ENCODE assay signal across 23 cellular contexts in genomic region chr3:170003881-170004356, GRCh38. TPM values are rescaled to one million over a fixed set of nuclear protein-coding genes. Genes with fewer than 3 reads are reported as not detected.
DNase-seq lines count a peak whose midpoint lies in the region; ATAC-seq, FAIRE-seq and TF ChIP-seq lines count a peak whose summit lies in the region.
"Had no signal": no experiment of that assay in that cellular context is flagged by ENCODE, and none has a peak within 500 bp of the region (broad histone marks: within the 10 kb centered on the region; RNA-seq: fewer than 3 reads in every experiment).

No MANE protein-coding gene starts in this region.

- peak overlapping the region in 8 of 10 donors; percentile 2 to 79 (median 64) for H3K4me3 Mint-ChIP-seq in naive thymus-derived CD4-positive, alpha-beta T cell
- H3K4me3 Mint-ChIP-seq: brain; stimulated activated naive CD8-positive, alpha-beta T cell treated with anti-CD3 and anti-CD28 coated beads, Interleukin-15, amount 100 ng/mL, for 72 hours; T-helper 1 cell treated with Interleukin-12 subunit alpha and Interleukin-12 subunit beta and Interleukin-4 antibody, amounts not matched to agents 30 μg/mL and 1 μg/mL, for 36 hours had no signal

- intact Hi-C loops in endothelial cell of umbilical vein (cut with micrococcal nuclease) = no loop called here
- intact Hi-C loops in naive thymus-derived CD4-positive, alpha-beta T cell (cut with micrococcal nuclease) = no loop called here
- intact Hi-C loops in PC-9 (cut with micrococcal nuclease; ENCODE audit: unreplicated experiment) = no loop called here

- no peak overlapping the region for H2AFZ ChIP-seq in SK-N-SH (ENCODE audit: low read depth)
- no peak overlapping the region for H2AFZ ChIP-seq in endothelial cell of umbilical vein (ENCODE audit: low read depth, low read length)
- no peak overlapping the region for H2AFZ ChIP-seq in PC-9

- H4K20me1 ChIP-seq in SK-N-SH (ENCODE audit: insufficient read depth) (no peaks in the 10 kb centered on the region), endothelial cell of umbilical vein (replicated peaks; ENCODE audit: control insufficient read depth, extremely low read depth, insufficient read depth, low read length) (no peaks in the 10 kb centered on the region), PC-9 (ENCODE audit: insufficient read depth) (no peaks in the 10 kb centered on the region)

- no peaks in the 10 kb centered on the region for H3K27me3 ChIP-seq in SK-N-SH (ENCODE audit: insufficient read depth)
- H3K27me3 ChIP-seq in HL-60 (ENCODE audit: insufficient read depth, poor library complexity, severe bottlenecking) = no peaks in the 10 kb centered on the region
- H3K27me3 ChIP-seq in endothelial cell of umbilical vein (ENCODE audit: control insufficient read depth in 2 of 2, insufficient read depth in 2 of 2, low read length in 2 of 2) = no peaks in the 10 kb centered on the region
- H3K27me3 ChIP-seq in naive thymus-derived CD4-positive, alpha-beta T cell (ENCODE audit: control insufficient read depth in 2 of 2, insufficient read depth in 2 of 2, low read length in 2 of 2) = no peaks in the 10 kb centered on the region
- H3K27me3 ChIP-seq in PC-9 (ENCODE audit: insufficient read depth, low read depth) = no peaks in the 10 kb centered on the region
- H3K27me3 ChIP-seq: tibial nerve had no signal

- H3F3A ChIP-seq in SK-N-SH (replicated peaks; ENCODE audit: insufficient read depth) (no peaks in the 10 kb centered on the region), PC-9 (ENCODE audit: insufficient read depth, low read depth) (no peaks in the 10 kb centered on the region)

- H3K79me2 ChIP-seq in SK-N-SH (ENCODE audit: insufficient read depth) (no peaks in the 10 kb centered on the region), endothelial cell of umbilical vein (ENCODE audit: control insufficient read depth, insufficient read depth, low read length) (no peaks in the 10 kb centered on the region), PC-9 (ENCODE audit: low read depth) (no peaks in the 10 kb centered on the region)

- CTCF ChIA-PET in SK-N-SH (lab: Yijun Ruan, JAX) = no interaction called here
- CTCF ChIA-PET in endothelial cell of umbilical vein (lab: Charles Lee) = interaction anchor here (0.6 to 1.2 kb wide), 2 partner anchors 17 to 495 kb away, joined by 3 to 5 read pairs; no protein-coding TSS in a partner anchor
- CTCF ChIA-PET in naive thymus-derived CD4-positive, alpha-beta T cell (lab: Charles Lee) = interaction anchor here (1.6 kb wide), 1 partner anchor 30 kb away, joined by 7 read pairs; no protein-coding TSS in a partner anchor
- CTCF ChIA-PET in PC-9 (lab: Charles Lee) = no interaction called here

- dilution Hi-C loops in endothelial cell of umbilical vein (cut with MboI; ENCODE audit: extremely low pct_ligation_motif_present, low sequenced_read_pairs) = no loop called here

- H3K36me3 Mint-ChIP-seq in naive thymus-derived CD4-positive, alpha-beta T cell = peaks cover 0 to 15% (median 7%) of the 10 kb centered on the region in 5 donors

- peaks cover 0 to 6% (median 0%) of the 10 kb centered on the region in 11 donors for H3K9me3 Mint-ChIP-seq in naive thymus-derived CD4-positive, alpha-beta T cell
- H3K9me3 Mint-ChIP-seq: brain; stimulated activated naive CD8-positive, alpha-beta T cell treated with anti-CD3 and anti-CD28 coated beads, Interleukin-15, amount 100 ng/mL, for 72 hours; T-helper 1 cell treated with Interleukin-12 subunit alpha and Interleukin-12 subunit beta and Interleukin-4 antibody, amounts not matched to agents 30 μg/mL and 1 μg/mL, for 36 hours had no signal

- H3K36me3 ChIP-seq in SK-N-SH (replicated peaks in 1 of 2; ENCODE audit: control insufficient read depth in 1 of 2, insufficient read depth in 2 of 2, low read length in 1 of 2) (no peaks in the 10 kb centered on the region), endothelial cell of umbilical vein (ENCODE audit: control insufficient read depth in 2 of 2, extremely low read depth in 1 of 2, insufficient read depth in 2 of 2, low read length in 2 of 2) (no peaks in the 10 kb centered on the region), PC-9 (ENCODE audit: low read depth) (no peaks in the 10 kb centered on the region)
- H3K36me3 ChIP-seq in naive thymus-derived CD4-positive, alpha-beta T cell (ENCODE audit: control insufficient read depth in 2 of 3, insufficient read depth in 3 of 3, low read length in 3 of 3) = peaks cover 0 to 4% (median 0%) of the 10 kb centered on the region in 3 experiments
- H3K36me3 ChIP-seq: HAP-1 had no signal

- no peak for TF ChIP-seq POLR2A in endothelial cell of umbilical vein (IDR thresholded peaks at IDR 0.05; ENCODE audit: low read depth, low read length)

- H3K9me3 ChIP-seq in SK-N-SH = no peaks in the 10 kb centered on the region
- no peaks in the 10 kb centered on the region for H3K9me3 ChIP-seq in endothelial cell of umbilical vein (replicated peaks; ENCODE audit: control insufficient read depth, insufficient read depth, low read length)
- H3K9me3 ChIP-seq in naive thymus-derived CD4-positive, alpha-beta T cell (ENCODE audit: control insufficient read depth in 2 of 3, low read length in 3 of 3) = no peaks in the 10 kb centered on the region
- no peaks in the 10 kb centered on the region for H3K9me3 ChIP-seq in PC-9 (ENCODE audit: insufficient read depth, low read depth)
- H3K9me3 ChIP-seq: HAP-1, tibial nerve had no signal

- BruUV-seq in endothelial cell of umbilical vein (replicated peaks; lab: Mats Ljungman, UMichigan) (no TSS peak), PC-9 (replicated peaks; lab: Mats Ljungman, UMichigan) (no TSS peak)

- H3K4me2 ChIP-seq in SK-N-SH (no peak overlapping the region), endothelial cell of umbilical vein (ENCODE audit: insufficient read depth, low read length) (peak overlapping the region; percentile 30), PC-9 (no peak overlapping the region)

- H3K4me3 ChIP-seq in SK-N-SH (ENCODE audit: low read depth in 2 of 2, low read length in 1 of 2) (no peak overlapping the region), HL-60 (replicated peaks; ENCODE audit: insufficient read depth, low read length) (no peak overlapping the region), endothelial cell of umbilical vein (replicated peaks in 1 of 3; ENCODE audit: insufficient read depth in 1 of 3, low read depth in 1 of 3, low read length in 3 of 3) (no peak overlapping the region), PC-9 (no peak overlapping the region)
- no peak overlapping the region for H3K4me3 ChIP-seq in naive thymus-derived CD4-positive, alpha-beta T cell (ENCODE audit: low read length)
- H3K4me3 ChIP-seq: HAP-1, tibial nerve had no signal

- peak; percentile 79 for FAIRE-seq in endothelial cell of umbilical vein (lab: Jason Lieb, UNC)

- TF ChIP-seq CTCF in SK-N-SH (IDR thresholded peaks at IDR 0.05) = no peak
- TF ChIP-seq CTCF in HL-60 (IDR thresholded peaks at IDR 0.05; ENCODE audit: insufficient read depth, low read length) = no peak
- TF ChIP-seq CTCF in endothelial cell of umbilical vein (IDR thresholded peaks at IDR 0.05; ENCODE audit: extremely low read depth in 1 of 2, insufficient read depth in 1 of 2, low read depth in 1 of 2, low read length in 2 of 2) = no peak
- no peak for TF ChIP-seq CTCF in PC-9 (conservative IDR thresholded peaks at IDR 0.05)

- H3K9me2 ChIP-seq in SK-N-SH = no peaks in the 10 kb centered on the region
- no peaks in the 10 kb centered on the region for H3K9me2 ChIP-seq in PC-9 (ENCODE audit: insufficient read depth)

- TF ChIP-seq EP300 in SK-N-SH (IDR thresholded peaks at IDR 0.05; ENCODE audit: borderline replicate concordance in 1 of 2, low read depth in 1 of 2, low read length in 1 of 2) = no peak

- WGBS in SK-N-SH (ENCODE audit: low lambda C conversion rate) = 97% methylated on average over 2 of the region's 2 CpGs

- H3K4me1 Mint-ChIP-seq in naive thymus-derived CD4-positive, alpha-beta T cell = peaks cover 42 to 82% (median 66%) of the 10 kb centered on the region in 7 donors
- H3K4me1 Mint-ChIP-seq: brain had no signal

- H3K27me3 Mint-ChIP-seq in naive thymus-derived CD4-positive, alpha-beta T cell = no peaks in the 10 kb centered on the region
- H3K27me3 Mint-ChIP-seq: brain; stimulated activated naive CD8-positive, alpha-beta T cell treated with anti-CD3 and anti-CD28 coated beads, Interleukin-15, amount 100 ng/mL, for 72 hours had no signal

- ATAC-seq in SK-N-SH treated with all-trans-retinoic acid at 6 μM for 48 hours (no peak), HG02938 (IDR thresholded peaks at IDR 0.05; ENCODE audit: unreplicated experiment) (no peak)
- no peak for ATAC-seq in naive thymus-derived CD4-positive, alpha-beta T cell
- ATAC-seq: stimulated activated naive CD8-positive, alpha-beta T cell treated with anti-CD3 and anti-CD28 coated beads, Interleukin-15, amount 100 ng/mL, for 72 hours had no signal

- H3K4me1 ChIP-seq in SK-N-SH (ENCODE audit: control insufficient read depth in 1 of 2, insufficient read depth in 2 of 2, low read depth in 1 of 2, low read length in 1 of 2) (peaks cover 0 to 3% of the 10 kb centered on the region in 2 experiments; a peak in 1 of 4 replicates), endothelial cell of umbilical vein (ENCODE audit: control insufficient read depth, extremely low read depth, insufficient read depth, low read length) (peaks cover 24% of the 10 kb centered on the region), PC-9 (replicated peaks; ENCODE audit: insufficient read depth) (0 out of 2 replicates have a peak, but pooled peaks cover under 1% of the 10 kb centered on the region)
- H3K4me1 ChIP-seq in naive thymus-derived CD4-positive, alpha-beta T cell (ENCODE audit: control insufficient read depth in 2 of 2, insufficient read depth in 2 of 2, low read length in 2 of 2) = peaks cover 4 to 39% of the 10 kb centered on the region in 2 donors
- H3K4me1 ChIP-seq: HAP-1 had no signal

- no peak for TF ChIP-seq RAD21 in SK-N-SH (IDR thresholded peaks at IDR 0.05; ENCODE audit: low read length)

- DNase-seq in SK-N-SH = no peak
- DNase-seq in HL-60 (ENCODE audit: low read depth in 1 of 2, low spot score in 1 of 2) = no peak
- DNase-seq in endothelial cell of umbilical vein (ENCODE audit: low read depth, low spot score) = peak; percentile 60
- DNase-seq in naive thymus-derived CD4-positive, alpha-beta T cell = no peak
- DNase-seq in T-helper 1 cell = no peak
- no peak for DNase-seq in PC-9
- DNase-seq: activated CD4-positive, alpha-beta T cell treated with anti-CD3 and anti-CD28 coated beads, Interleukin-2, amount 50 U/mL, for 4 hours; COR-L47; KBM-7; MV-4-11; NCI-H1694; NCI-H748 treated with DMSO at 0.1 percent for 48 hours; nucleus accumbens; SHP77 treated with DMSO at 0.1 percent for 48 hours; stimulated activated CD4-positive, alpha-beta T cell treated with anti-CD3 and anti-CD28 coated beads, Interleukin-4, amount 100 ng/mL, for 24 hours; stimulated activated naive CD8-positive, alpha-beta T cell treated with anti-CD3 and anti-CD28 coated beads, Interleukin-15, amount 100 ng/mL, for 72 hours had no signal

- H3K27ac Mint-ChIP-seq in naive thymus-derived CD4-positive, alpha-beta T cell = peak overlapping the region; percentile 2 to 89 (median 72)
- H3K27ac Mint-ChIP-seq: brain; stimulated activated naive CD8-positive, alpha-beta T cell treated with anti-CD3 and anti-CD28 coated beads, Interleukin-15, amount 100 ng/mL, for 72 hours; T-helper 1 cell treated with Interleukin-12 subunit alpha and Interleukin-12 subunit beta and Interleukin-4 antibody, amounts not matched to agents 30 μg/mL and 1 μg/mL, for 36 hours had no signal

- H3K9ac ChIP-seq in SK-N-SH (no peak overlapping the region), endothelial cell of umbilical vein (replicated peaks; ENCODE audit: extremely low read depth, insufficient read depth, low read length) (no peak overlapping the region)

- no peak overlapping the region for H3K27ac ChIP-seq in SK-N-SH (ENCODE audit: low read depth in 2 of 2, low read length in 1 of 2)
- H3K27ac ChIP-seq in HL-60 (replicated peaks) = peak overlapping the region; percentile 84
- no peak overlapping the region for H3K27ac ChIP-seq in endothelial cell of umbilical vein (ENCODE audit: insufficient read depth, low read depth, low read length)
- H3K27ac ChIP-seq in naive thymus-derived CD4-positive, alpha-beta T cell (ENCODE audit: low read depth, low read length) = no peak overlapping the region
- H3K27ac ChIP-seq in PC-9 = no peak overlapping the region
- H3K27ac ChIP-seq: 22Rv1, tibial nerve had no signal

- H3K9me1 ChIP-seq in endothelial cell of umbilical vein (replicated peaks; ENCODE audit: control insufficient read depth, extremely low read depth, insufficient read depth, low read length) = no peaks in the 10 kb centered on the region

- POLR2A ChIA-PET in SK-N-SH (lab: Yijun Ruan, JAX) = no interaction called here
- POLR2A ChIA-PET in endothelial cell of umbilical vein (lab: Charles Lee) = no interaction called here
- POLR2A ChIA-PET in naive thymus-derived CD4-positive, alpha-beta T cell (lab: Charles Lee) = interaction anchor here (0.6 to 8.5 kb wide), 3 partner anchors 26 to 36 kb away, joined by 4 to 44 read pairs (median 4); partner anchors contain the start of gene SEC62
- POLR2A ChIA-PET in PC-9 (lab: Charles Lee; ENCODE audit: unreplicated experiment) = no interaction called here

RNA-seq across cellular contexts. Expression of gene GPR160, which starts 33.9 kb away (rescaled TPM):
- 0.31 and 0.41 TPM in 2 replicates for polyA plus RNA-seq in SK-N-SH (2012; rRNA removed)
- 0.73 and 0.84 TPM in 2 replicates for polyA plus RNA-seq in SK-N-SH (2012; cell fraction: cytosol; rRNA removed)
- polyA plus RNA-seq in SK-N-SH (2012; cell fraction: nucleus; rRNA removed) = 0.12 and 0.17 TPM in 2 replicates
- 1.1 and 1.3 TPM in 2 replicates for total RNA-seq in endothelial cell of umbilical vein
- polyA plus RNA-seq in endothelial cell of umbilical vein = 0.35 and 0.39 TPM in 2 replicates
- 0.35 TPM in 2 replicates for polyA plus RNA-seq in endothelial cell of umbilical vein (2011; cell fraction: cytosol; rRNA removed)
- polyA plus RNA-seq in endothelial cell of umbilical vein (2011; cell fraction: nucleus; rRNA removed) = 0.11 and 0.21 TPM in 2 replicates
- polyA plus RNA-seq in endothelial cell of umbilical vein (2012) = 0.20 and 0.37 TPM in 2 replicates
- 0.41 and 1.7 TPM in 2 replicates for polyA minus RNA-seq in endothelial cell of umbilical vein
- polyA minus RNA-seq in endothelial cell of umbilical vein (2011; cell fraction: cytosol; rRNA and poly(A)+ RNA removed) = 5.9 TPM
- 0.48 and 0.91 TPM in 2 replicates for polyA minus RNA-seq in endothelial cell of umbilical vein (2011; cell fraction: nucleus; rRNA and poly(A)+ RNA removed)
- 10 to 100 TPM in 2 of 5 experiments, 1 to 10 TPM in 3; 6.1 to 44.3 (median 8.7) TPM for total RNA-seq in naive thymus-derived CD4-positive, alpha-beta T cell
- 10 to 100 TPM; 17.1 to 22.8 TPM for polyA plus RNA-seq in naive thymus-derived CD4-positive, alpha-beta T cell
- total RNA-seq in PC-9 (2021) = 11.1 and 12.6 TPM in 2 replicates

RNA-seq across cellular contexts. Expression of gene SEC62, which starts 37.3 kb away (rescaled TPM):
- polyA plus RNA-seq in SK-N-SH (2012; rRNA removed) (15.0 and 21.7 TPM in 2 replicates), endothelial cell of umbilical vein (90.7 and 101 TPM in 2 replicates)
- polyA plus RNA-seq in SK-N-SH (2012; cell fraction: cytosol; rRNA removed) = 21.7 and 29.8 TPM in 2 replicates
- 5.8 and 16.3 TPM in 2 replicates for polyA plus RNA-seq in SK-N-SH (2012; cell fraction: nucleus; rRNA removed)
- total RNA-seq in endothelial cell of umbilical vein (77.8 and 90.8 TPM in 2 replicates), PC-9 (2021) (61.8 and 99.6 TPM in 2 replicates)
- polyA plus RNA-seq in endothelial cell of umbilical vein (2011; cell fraction: cytosol; rRNA removed) = 23.4 and 26.3 TPM in 2 replicates
- polyA plus RNA-seq in endothelial cell of umbilical vein (2011; cell fraction: nucleus; rRNA removed) = 26.4 and 30.8 TPM in 2 replicates
- polyA plus RNA-seq in endothelial cell of umbilical vein (2012) = 67.0 and 87.1 TPM in 2 replicates
- polyA minus RNA-seq in endothelial cell of umbilical vein = 198 TPM in 2 replicates
- polyA minus RNA-seq in endothelial cell of umbilical vein (2011; cell fraction: cytosol; rRNA and poly(A)+ RNA removed) = 28.0 TPM
- polyA minus RNA-seq in endothelial cell of umbilical vein (2011; cell fraction: nucleus; rRNA and poly(A)+ RNA removed) = 20.9 and 51.8 TPM in 2 replicates
- 100 to 1,000 TPM in 3 of 5 experiments, 10 to 100 TPM in 2; 75.2 to 156 (median 110) TPM for total RNA-seq in naive thymus-derived CD4-positive, alpha-beta T cell
- 100 to 1,000 TPM in 1 of 2 donors, 10 to 100 TPM in 1; 68.1 to 253 TPM for polyA plus RNA-seq in naive thymus-derived CD4-positive, alpha-beta T cell

Comparison
In these comparisons a context has a peak if more than half of its experiments do, and no peak if none do; other contexts are left out.
1. CTCF ChIA-PET loops: an anchor here in endothelial cell of umbilical vein (0.6 to 1.2 kb wide) and naive thymus-derived CD4-positive, alpha-beta T cell (1.6 kb wide); none called in SK-N-SH and PC-9.